ENCODE assay signal across 1 cellular context in the genomic region with DNA sequence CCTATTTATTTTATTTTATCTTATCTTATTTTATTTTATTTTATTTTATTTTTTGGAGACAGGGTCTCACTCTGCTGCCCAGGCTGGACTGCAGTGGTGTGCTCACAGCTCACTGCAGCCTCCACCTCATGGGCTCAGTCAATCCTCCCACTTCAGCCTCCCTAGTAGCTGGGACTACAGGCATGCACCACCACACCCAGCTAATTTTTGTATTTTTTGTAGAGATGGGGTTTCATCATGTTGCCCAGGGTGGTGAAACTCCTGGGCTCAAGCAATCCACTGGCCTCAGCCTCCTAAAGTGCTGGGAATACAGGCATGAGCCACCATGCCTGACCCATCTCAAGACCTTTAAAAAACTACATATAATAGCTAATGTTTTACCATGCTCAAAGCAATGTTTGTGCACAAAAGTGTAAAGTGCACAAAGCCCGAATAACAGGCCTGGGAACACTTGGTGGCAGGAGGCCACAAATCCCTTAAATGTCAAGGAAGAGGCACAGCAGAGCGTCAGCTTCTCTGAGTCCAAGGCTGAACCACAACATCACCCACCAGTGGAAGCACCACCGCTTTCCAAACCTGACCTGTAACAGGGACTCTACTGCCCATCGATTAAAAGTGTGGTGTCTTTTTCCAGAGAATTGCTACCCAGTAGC.
TF ChIP-seq lines count a peak whose summit lies in the region.

No MANE protein-coding gene starts in this region.

TF ChIP-seq in HepG2, 621 proteins besides CTCF, POLR2A, EP300 and RAD21 (continued from another document and continues in another):
- TF ChIP-seq, protein P1, sequence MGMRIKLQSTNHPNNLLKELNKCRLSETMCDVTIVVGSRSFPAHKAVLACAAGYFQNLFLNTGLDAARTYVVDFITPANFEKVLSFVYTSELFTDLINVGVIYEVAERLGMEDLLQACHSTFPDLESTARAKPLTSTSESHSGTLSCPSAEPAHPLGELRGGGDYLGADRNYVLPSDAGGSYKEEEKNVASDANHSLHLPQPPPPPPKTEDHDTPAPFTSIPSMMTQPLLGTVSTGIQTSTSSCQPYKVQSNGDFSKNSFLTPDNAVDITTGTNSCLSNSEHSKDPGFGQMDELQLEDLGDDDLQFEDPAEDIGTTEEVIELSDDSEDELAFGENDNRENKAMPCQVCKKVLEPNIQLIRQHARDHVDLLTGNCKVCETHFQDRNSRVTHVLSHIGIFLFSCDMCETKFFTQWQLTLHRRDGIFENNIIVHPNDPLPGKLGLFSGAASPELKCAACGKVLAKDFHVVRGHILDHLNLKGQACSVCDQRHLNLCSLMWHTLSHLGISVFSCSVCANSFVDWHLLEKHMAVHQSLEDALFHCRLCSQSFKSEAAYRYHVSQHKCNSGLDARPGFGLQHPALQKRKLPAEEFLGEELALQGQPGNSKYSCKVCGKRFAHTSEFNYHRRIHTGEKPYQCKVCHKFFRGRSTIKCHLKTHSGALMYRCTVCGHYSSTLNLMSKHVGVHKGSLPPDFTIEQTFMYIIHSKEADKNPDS (CRISPR knock-in tag; IDR thresholded peaks at IDR 0.05) = 0 out of 2 replicates have a peak, but pooled peaks have one; percentile 62
- TF ChIP-seq ARNT2 (CRISPR knock-in tag; IDR thresholded peaks at IDR 0.05; ENCODE audit: low read depth) (no peak), ZNF607 (CRISPR knock-in tag; IDR thresholded peaks at IDR 0.05; ENCODE audit: borderline replicate concordance) (no peak), ZNF761 (CRISPR knock-in tag; conservative IDR thresholded peaks at IDR 0.05) (no peak), MBNL3 (CRISPR knock-in tag; conservative IDR thresholded peaks at IDR 0.05) (no peak), SNAPC2 (CRISPR knock-in tag; IDR thresholded peaks at IDR 0.05) (peak; percentile 50; the same call in 1 of the 2 replicates), HNF4A (CRISPR knock-in tag; IDR thresholded peaks at IDR 0.05) (peak; percentile 83), ADNP (CRISPR knock-in tag; IDR thresholded peaks at IDR 0.05) (no peak), SETDB1 (CRISPR knock-in tag; IDR thresholded peaks at IDR 0.05; ENCODE audit: borderline replicate concordance) (no peak), JUNB (CRISPR knock-in tag; IDR thresholded peaks at IDR 0.05; ENCODE audit: borderline replicate concordance) (no peak), ZNF354B (CRISPR knock-in tag; IDR thresholded peaks at IDR 0.05) (no peak), ZNF343 (CRISPR knock-in tag; IDR thresholded peaks at IDR 0.05) (no peak), CBX2 (IDR thresholded peaks at IDR 0.05; ENCODE audit: low read depth, low read length) (no peak), CBX2 (CRISPR knock-in tag; IDR thresholded peaks at IDR 0.05; ENCODE audit: low read depth) (no peak), ZNF646 (CRISPR knock-in tag; IDR thresholded peaks at IDR 0.05) (0 out of 2 replicates have a peak, but pooled peaks have one; percentile 25), PBX2 (CRISPR knock-in tag; IDR thresholded peaks at IDR 0.05) (no peak), TFE3 (CRISPR knock-in tag; IDR thresholded peaks at IDR 0.05) (no peak), ZNF543 (CRISPR knock-in tag; IDR thresholded peaks at IDR 0.05) (no peak), ZFP36 (IDR thresholded peaks at IDR 0.05; ENCODE audit: borderline replicate concordance, low read depth, low read length, partially characterized antibody) (no peak), ZNF564 (CRISPR knock-in tag; IDR thresholded peaks at IDR 0.05) (no peak), FOXJ3 (CRISPR knock-in tag; IDR thresholded peaks at IDR 0.05; ENCODE audit: borderline replicate concordance) (no peak; the same call in 1 of the 2 replicates), TBP (CRISPR knock-in tag; IDR thresholded peaks at IDR 0.05) (no peak), BATF2 (CRISPR knock-in tag; IDR thresholded peaks at IDR 0.05) (no peak), ZNF878 (CRISPR knock-in tag; IDR thresholded peaks at IDR 0.05) (no peak), E2F5 (CRISPR knock-in tag; conservative IDR thresholded peaks at IDR 0.05) (no peak), RARA (CRISPR knock-in tag; IDR thresholded peaks at IDR 0.05) (no peak), MEF2D (CRISPR knock-in tag; IDR thresholded peaks at IDR 0.05) (0 out of 2 replicates have a peak, but pooled peaks have one; percentile 33), NPAS2 (CRISPR knock-in tag; IDR thresholded peaks at IDR 0.05; ENCODE audit: borderline replicate concordance) (no peak), ZBTB33 (CRISPR knock-in tag; IDR thresholded peaks at IDR 0.05) (no peak), RELA (CRISPR knock-in tag; IDR thresholded peaks at IDR 0.05) (no peak), TBX3 (IDR thresholded peaks at IDR 0.05; ENCODE audit: borderline replicate concordance) (no peak), ZNF800 (CRISPR knock-in tag; IDR thresholded peaks at IDR 0.05) (no peak), ZBTB25 (CRISPR knock-in tag; IDR thresholded peaks at IDR 0.05) (no peak)
- TF ChIP-seq, protein P2, sequence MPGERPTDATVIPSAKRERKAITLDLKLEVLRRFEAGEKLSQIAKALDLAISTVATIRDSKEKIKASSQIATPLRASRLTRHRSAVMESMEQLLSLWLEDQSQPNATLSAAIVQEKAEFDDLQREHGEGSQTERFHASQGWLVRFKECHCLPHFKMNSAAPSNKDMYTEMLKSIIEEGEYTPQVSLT (CRISPR knock-in tag; IDR thresholded peaks at IDR 0.05; ENCODE audit: borderline replicate concordance, low read depth) = no peak
- TF ChIP-seq, protein P3, sequence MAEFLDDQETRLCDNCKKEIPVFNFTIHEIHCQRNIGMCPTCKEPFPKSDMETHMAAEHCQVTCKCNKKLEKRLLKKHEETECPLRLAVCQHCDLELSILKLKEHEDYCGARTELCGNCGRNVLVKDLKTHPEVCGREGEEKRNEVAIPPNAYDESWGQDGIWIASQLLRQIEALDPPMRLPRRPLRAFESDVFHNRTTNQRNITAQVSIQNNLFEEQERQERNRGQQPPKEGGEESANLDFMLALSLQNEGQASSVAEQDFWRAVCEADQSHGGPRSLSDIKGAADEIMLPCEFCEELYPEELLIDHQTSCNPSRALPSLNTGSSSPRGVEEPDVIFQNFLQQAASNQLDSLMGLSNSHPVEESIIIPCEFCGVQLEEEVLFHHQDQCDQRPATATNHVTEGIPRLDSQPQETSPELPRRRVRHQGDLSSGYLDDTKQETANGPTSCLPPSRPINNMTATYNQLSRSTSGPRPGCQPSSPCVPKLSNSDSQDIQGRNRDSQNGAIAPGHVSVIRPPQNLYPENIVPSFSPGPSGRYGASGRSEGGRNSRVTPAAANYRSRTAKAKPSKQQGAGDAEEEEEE (CRISPR knock-in tag; IDR thresholded peaks at IDR 0.05; ENCODE audit: borderline replicate concordance) = no peak
